Comparison of ENCODE assay signal across 2 cellular contexts in the genomic region with DNA sequence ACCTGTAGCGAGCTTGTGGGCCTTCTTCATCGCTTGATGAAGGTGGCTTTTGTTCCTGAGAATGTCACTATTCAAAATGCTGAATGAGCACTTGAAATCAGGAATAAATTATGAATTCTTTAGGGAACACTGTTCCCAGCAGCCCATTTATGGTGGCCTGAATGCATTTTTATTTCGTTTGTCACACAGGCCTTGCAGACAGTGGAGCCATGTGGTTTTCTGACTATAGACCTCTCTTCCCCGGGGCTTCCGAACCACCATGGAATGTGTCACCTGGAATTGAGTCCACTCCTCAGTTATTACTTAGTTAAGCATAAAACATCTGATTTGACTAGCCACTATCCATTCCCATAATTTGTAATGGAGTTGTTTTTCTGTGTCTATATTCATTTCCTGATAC.
TF ChIP-seq lines count a peak whose summit lies in the region.

No MANE protein-coding gene starts in this region.

TF ChIP-seq in liver, 16 proteins besides CTCF, POLR2A, EP300 and RAD21 (continued from another document):
- TF ChIP-seq, protein P1, sequence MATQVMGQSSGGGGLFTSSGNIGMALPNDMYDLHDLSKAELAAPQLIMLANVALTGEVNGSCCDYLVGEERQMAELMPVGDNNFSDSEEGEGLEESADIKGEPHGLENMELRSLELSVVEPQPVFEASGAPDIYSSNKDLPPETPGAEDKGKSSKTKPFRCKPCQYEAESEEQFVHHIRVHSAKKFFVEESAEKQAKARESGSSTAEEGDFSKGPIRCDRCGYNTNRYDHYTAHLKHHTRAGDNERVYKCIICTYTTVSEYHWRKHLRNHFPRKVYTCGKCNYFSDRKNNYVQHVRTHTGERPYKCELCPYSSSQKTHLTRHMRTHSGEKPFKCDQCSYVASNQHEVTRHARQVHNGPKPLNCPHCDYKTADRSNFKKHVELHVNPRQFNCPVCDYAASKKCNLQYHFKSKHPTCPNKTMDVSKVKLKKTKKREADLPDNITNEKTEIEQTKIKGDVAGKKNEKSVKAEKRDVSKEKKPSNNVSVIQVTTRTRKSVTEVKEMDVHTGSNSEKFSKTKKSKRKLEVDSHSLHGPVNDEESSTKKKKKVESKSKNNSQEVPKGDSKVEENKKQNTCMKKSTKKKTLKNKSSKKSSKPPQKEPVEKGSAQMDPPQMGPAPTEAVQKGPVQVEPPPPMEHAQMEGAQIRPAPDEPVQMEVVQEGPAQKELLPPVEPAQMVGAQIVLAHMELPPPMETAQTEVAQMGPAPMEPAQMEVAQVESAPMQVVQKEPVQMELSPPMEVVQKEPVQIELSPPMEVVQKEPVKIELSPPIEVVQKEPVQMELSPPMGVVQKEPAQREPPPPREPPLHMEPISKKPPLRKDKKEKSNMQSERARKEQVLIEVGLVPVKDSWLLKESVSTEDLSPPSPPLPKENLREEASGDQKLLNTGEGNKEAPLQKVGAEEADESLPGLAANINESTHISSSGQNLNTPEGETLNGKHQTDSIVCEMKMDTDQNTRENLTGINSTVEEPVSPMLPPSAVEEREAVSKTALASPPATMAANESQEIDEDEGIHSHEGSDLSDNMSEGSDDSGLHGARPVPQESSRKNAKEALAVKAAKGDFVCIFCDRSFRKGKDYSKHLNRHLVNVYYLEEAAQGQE (IDR thresholded peaks at IDR 0.05): no peak
- no peak for TF ChIP-seq NR2F2 (IDR thresholded peaks at IDR 0.05)
- no peak for TF ChIP-seq JUND (IDR thresholded peaks at IDR 0.05)
- no peak for TF ChIP-seq HNF4G (IDR thresholded peaks at IDR 0.05)
- no peak for TF ChIP-seq GABPA (IDR thresholded peaks at IDR 0.05 in 1 of 2, conservative IDR thresholded peaks at IDR 0.05 in 1 of 2)
- TF ChIP-seq RXRA (IDR thresholded peaks at IDR 0.05): no peak
- TF ChIP-seq FOXA2 (IDR thresholded peaks at IDR 0.05): no peak
- TF ChIP-seq HNF4A (conservative IDR thresholded peaks at IDR 0.05): no peak
- TF ChIP-seq YY1 (IDR thresholded peaks at IDR 0.05): no peak
- TF ChIP-seq, protein P2, sequence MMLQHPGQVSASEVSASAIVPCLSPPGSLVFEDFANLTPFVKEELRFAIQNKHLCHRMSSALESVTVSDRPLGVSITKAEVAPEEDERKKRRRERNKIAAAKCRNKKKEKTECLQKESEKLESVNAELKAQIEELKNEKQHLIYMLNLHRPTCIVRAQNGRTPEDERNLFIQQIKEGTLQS (IDR thresholded peaks at IDR 0.05): no peak

TF ChIP-seq in HepG2, 621 proteins besides CTCF, POLR2A, EP300 and RAD21 (continued from another document):
- TF ChIP-seq, protein P3, sequence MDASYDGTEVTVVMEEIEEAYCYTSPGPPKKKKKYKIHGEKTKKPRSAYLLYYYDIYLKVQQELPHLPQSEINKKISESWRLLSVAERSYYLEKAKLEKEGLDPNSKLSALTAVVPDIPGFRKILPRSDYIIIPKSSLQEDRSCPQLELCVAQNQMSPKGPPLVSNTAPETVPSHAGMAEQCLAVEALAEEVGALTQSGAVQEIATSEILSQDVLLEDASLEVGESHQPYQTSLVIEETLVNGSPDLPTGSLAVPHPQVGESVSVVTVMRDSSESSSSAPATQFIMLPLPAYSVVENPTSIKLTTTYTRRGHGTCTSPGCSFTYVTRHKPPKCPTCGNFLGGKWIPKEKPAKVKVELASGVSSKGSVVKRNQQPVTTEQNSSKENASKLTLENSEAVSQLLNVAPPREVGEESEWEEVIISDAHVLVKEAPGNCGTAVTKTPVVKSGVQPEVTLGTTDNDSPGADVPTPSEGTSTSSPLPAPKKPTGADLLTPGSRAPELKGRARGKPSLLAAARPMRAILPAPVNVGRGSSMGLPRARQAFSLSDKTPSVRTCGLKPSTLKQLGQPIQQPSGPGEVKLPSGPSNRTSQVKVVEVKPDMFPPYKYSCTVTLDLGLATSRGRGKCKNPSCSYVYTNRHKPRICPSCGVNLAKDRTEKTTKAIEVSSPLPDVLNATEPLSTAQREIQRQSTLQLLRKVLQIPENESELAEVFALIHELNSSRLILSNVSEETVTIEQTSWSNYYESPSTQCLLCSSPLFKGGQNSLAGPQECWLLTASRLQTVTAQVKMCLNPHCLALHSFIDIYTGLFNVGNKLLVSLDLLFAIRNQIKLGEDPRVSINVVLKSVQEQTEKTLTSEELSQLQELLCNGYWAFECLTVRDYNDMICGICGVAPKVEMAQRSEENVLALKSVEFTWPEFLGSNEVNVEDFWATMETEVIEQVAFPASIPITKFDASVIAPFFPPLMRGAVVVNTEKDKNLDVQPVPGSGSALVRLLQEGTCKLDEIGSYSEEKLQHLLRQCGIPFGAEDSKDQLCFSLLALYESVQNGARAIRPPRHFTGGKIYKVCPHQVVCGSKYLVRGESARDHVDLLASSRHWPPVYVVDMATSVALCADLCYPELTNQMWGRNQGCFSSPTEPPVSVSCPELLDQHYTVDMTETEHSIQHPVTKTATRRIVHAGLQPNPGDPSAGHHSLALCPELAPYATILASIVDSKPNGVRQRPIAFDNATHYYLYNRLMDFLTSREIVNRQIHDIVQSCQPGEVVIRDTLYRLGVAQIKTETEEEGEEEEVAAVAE (CRISPR knock-in tag; IDR thresholded peaks at IDR 0.05; ENCODE audit: borderline replicate concordance): no peak
- TF ChIP-seq MEF2D (CRISPR knock-in tag; IDR thresholded peaks at IDR 0.05): no peak
